25 cellular contexts compared by ENCODE assay signal in genomic region chr1:57696041-57696440, GRCh38.
DNase-seq lines count a peak whose midpoint lies in the region; ATAC-seq and TF ChIP-seq lines count a peak whose summit lies in the region.
"Had no signal": no experiment of that assay in that cellular context is flagged by ENCODE, and none has a peak within 500 bp of the region (broad histone marks: within the 10 kb centered on the region; RNA-seq: fewer than 3 reads in every experiment).

No MANE protein-coding gene starts in this region.

- no peak for TF ChIP-seq EP300 in neural cell (conservative IDR thresholded peaks at IDR 0.05; ENCODE audit: poor library complexity, severe bottlenecking)
- TF ChIP-seq EP300 in SK-N-SH (IDR thresholded peaks at IDR 0.05; ENCODE audit: borderline replicate concordance in 1 of 2, low read depth in 1 of 2, low read length in 1 of 2) = no peak

- H4K20me1 ChIP-seq in neural cell (ENCODE audit: insufficient read depth) (no peaks in the 10 kb centered on the region), SK-N-SH (ENCODE audit: insufficient read depth) (no peaks in the 10 kb centered on the region)
- H4K20me1 ChIP-seq: BLaER1 had no signal

- no peak overlapping the region for H3K14ac ChIP-seq in trophoblast cell (ENCODE audit: low read length)

- TF ChIP-seq RAD21 in neural cell (conservative IDR thresholded peaks at IDR 0.05) = no peak
- no peak for TF ChIP-seq RAD21 in SK-N-SH (IDR thresholded peaks at IDR 0.05; ENCODE audit: low read length)

- no peak for TF ChIP-seq CTCF in endodermal cell (conservative IDR thresholded peaks at IDR 0.05)
- no peak for TF ChIP-seq CTCF in neural cell (IDR thresholded peaks at IDR 0.05; ENCODE audit: poor library complexity, severe bottlenecking)
- no peak for TF ChIP-seq CTCF in SK-N-SH (IDR thresholded peaks at IDR 0.05)
- TF ChIP-seq CTCF in A673 (conservative IDR thresholded peaks at IDR 0.05; ENCODE audit: low read depth, low read length) = no peak

- H3K9me3 Mint-ChIP-seq in endodermal cell = peaks cover 32% of the 10 kb centered on the region

- H4K91ac ChIP-seq in trophoblast cell (ENCODE audit: low read depth, low read length) = no peak overlapping the region

- H2BK5ac ChIP-seq in trophoblast cell (ENCODE audit: low read depth, low read length, poor library complexity) = no peak overlapping the region

- intact Hi-C loops in A673 (cut with micrococcal nuclease; ENCODE audit: unreplicated experiment) = no loop called here

- no peaks in the 10 kb centered on the region for H3K27me3 ChIP-seq in endodermal cell (ENCODE audit: control insufficient read depth, insufficient read depth, low read length, poor library complexity, severe bottlenecking)
- no peaks in the 10 kb centered on the region for H3K27me3 ChIP-seq in neural cell (ENCODE audit: insufficient read depth, low read depth, low read length)
- no peaks in the 10 kb centered on the region for H3K27me3 ChIP-seq in trophoblast cell (ENCODE audit: insufficient read depth, low read length)
- H3K27me3 ChIP-seq in SK-N-SH (ENCODE audit: insufficient read depth) = no peaks in the 10 kb centered on the region
- no peaks in the 10 kb centered on the region for H3K27me3 ChIP-seq in A673 (replicated peaks; ENCODE audit: insufficient read depth, low read depth, low read length, poor library complexity)
- H3K27me3 ChIP-seq: BE2C, BLaER1 had no signal

- H3K18ac ChIP-seq in trophoblast cell (ENCODE audit: low read length) = no peak overlapping the region

- H3K27ac ChIP-seq in endodermal cell (ENCODE audit: low read depth, low read length) = no peak overlapping the region
- H3K27ac ChIP-seq in neural cell (ENCODE audit: low read length) = no peak overlapping the region
- H3K27ac ChIP-seq in trophoblast cell (ENCODE audit: low read depth, low read length) = no peak overlapping the region
- no peak overlapping the region for H3K27ac ChIP-seq in SK-N-SH (ENCODE audit: low read depth in 2 of 2, low read length in 1 of 2)
- H3K27ac ChIP-seq in A673 (ENCODE audit: low read depth, low read length, poor library complexity, severe bottlenecking) = no peak overlapping the region
- H3K27ac ChIP-seq: 22Rv1, A549, BLaER1 had no signal

- 56% methylated on average over 2 of the region's 2 CpGs; no CpG with 5 or more reads in 1 of the 2 experiments for WGBS in endodermal cell (ENCODE audit: insufficient coverage in 1 of 2, insufficient read length in 1 of 2), 2 experiments
- no CpG with 5 or more reads among the region's 2 CpGs for WGBS in trophoblast cell (ENCODE audit: extremely low coverage, insufficient coverage, insufficient read length)
- WGBS in SK-N-SH (ENCODE audit: low lambda C conversion rate) = 23% methylated on average over 2 of the region's 2 CpGs

- ATAC-seq in GM18909 (IDR thresholded peaks at IDR 0.05; ENCODE audit: poor library complexity, unreplicated experiment) = no peak
- ATAC-seq: A549, GM12878 had no signal

- CTCF ChIA-PET in SK-N-SH (lab: Yijun Ruan, JAX) = no interaction called here
- CTCF ChIA-PET in A673 (lab: Charles Lee) = no interaction called here

- POLR2A ChIA-PET in SK-N-SH (lab: Yijun Ruan, JAX) (no interaction called here), A673 (lab: Charles Lee; ENCODE audit: low non-redundant PET) (no interaction called here)

- H3K4me2 ChIP-seq in neural cell (ENCODE audit: low read length) (no peak overlapping the region), trophoblast cell (ENCODE audit: low read length) (no peak overlapping the region), SK-N-SH (no peak overlapping the region)
- H3K4me2 ChIP-seq: A549, BLaER1 had no signal

- H3K4ac ChIP-seq in trophoblast cell (ENCODE audit: low read depth, low read length) = no peak overlapping the region

- no peak overlapping the region for H3K23ac ChIP-seq in trophoblast cell (ENCODE audit: low read length)

- H3K9ac ChIP-seq in endodermal cell (ENCODE audit: extremely low read depth, low read length, poor library complexity, severe bottlenecking) = no peak overlapping the region
- H3K9ac ChIP-seq in neural cell (ENCODE audit: low read length) = no peak overlapping the region
- H3K9ac ChIP-seq in trophoblast cell (ENCODE audit: low read length) = no peak overlapping the region
- H3K9ac ChIP-seq in SK-N-SH = no peak overlapping the region
- H3K9ac ChIP-seq: BLaER1 had no signal

- H3K27ac Mint-ChIP-seq in endodermal cell = no peak overlapping the region
- H3K27ac Mint-ChIP-seq: CD14-positive monocyte; CD4-positive, alpha-beta memory T cell; CD4-positive, CD25-positive, alpha-beta regulatory T cell; CD8-positive, alpha-beta memory T cell had no signal

- H2BK120ac ChIP-seq in trophoblast cell (ENCODE audit: insufficient read depth, low read length, poor library complexity) = no peak overlapping the region

- H3K4me1 Mint-ChIP-seq in endodermal cell = peaks cover 21% of the 10 kb centered on the region
- H3K4me1 Mint-ChIP-seq: CD14-positive monocyte; CD4-positive, alpha-beta memory T cell; CD4-positive, CD25-positive, alpha-beta regulatory T cell; CD8-positive, alpha-beta memory T cell had no signal

- H3K9me2 ChIP-seq in neural cell (ENCODE audit: insufficient read depth, low read length) (no peaks in the 10 kb centered on the region), SK-N-SH (no peaks in the 10 kb centered on the region)

- H2AK5ac ChIP-seq in trophoblast cell (ENCODE audit: low read length) = no peak overlapping the region

- H3K9me3 ChIP-seq in endodermal cell (ENCODE audit: control insufficient read depth, low read length) (peaks cover 24% of the 10 kb centered on the region), neural cell (ENCODE audit: low read length) (no peaks in the 10 kb centered on the region), trophoblast cell (ENCODE audit: insufficient read depth, low read depth, low read length) (peaks cover 2% of the 10 kb centered on the region), SK-N-SH (no peaks in the 10 kb centered on the region), A673 (ENCODE audit: low read depth, low read length, poor library complexity, severe bottlenecking) (peaks cover 14% of the 10 kb centered on the region)
- H3K9me3 ChIP-seq: A549, BE2C had no signal

- H4K8ac ChIP-seq in trophoblast cell (ENCODE audit: low read depth, low read length) = no peak overlapping the region

- H3K36me3 ChIP-seq in endodermal cell (ENCODE audit: control insufficient read depth, insufficient read depth, low read length) = no peaks in the 10 kb centered on the region
- no peaks in the 10 kb centered on the region for H3K36me3 ChIP-seq in neural cell (ENCODE audit: insufficient read depth, low read length)
- H3K36me3 ChIP-seq in trophoblast cell (ENCODE audit: control insufficient read depth in 1 of 2, insufficient read depth in 2 of 2, low read length in 2 of 2) = no peaks in the 10 kb centered on the region
- H3K36me3 ChIP-seq in SK-N-SH (replicated peaks in 1 of 2; ENCODE audit: control insufficient read depth in 1 of 2, insufficient read depth in 2 of 2, low read length in 1 of 2) = no peaks in the 10 kb centered on the region
- no peaks in the 10 kb centered on the region for H3K36me3 ChIP-seq in A673 (ENCODE audit: insufficient read depth, low read length, poor library complexity, severe bottlenecking)
- H3K36me3 ChIP-seq: BE2C, BLaER1 had no signal

- H3K36me3 Mint-ChIP-seq in endodermal cell (ENCODE audit: low read depth) = no peaks in the 10 kb centered on the region
- H3K36me3 Mint-ChIP-seq: CD14-positive monocyte; CD4-positive, alpha-beta memory T cell; CD4-positive, CD25-positive, alpha-beta regulatory T cell had no signal

- no peaks in the 10 kb centered on the region for H3K79me1 ChIP-seq in trophoblast cell (ENCODE audit: low read length)

- no peak for DNase-seq in endodermal cell
- peak; percentile 23 to 59 for DNase-seq in trophoblast cell
- no peak for DNase-seq in SK-N-SH
- no peak for DNase-seq in A673 (ENCODE audit: low spot score)
- DNase-seq: ACHN; BE2C; C1 segment of cervical spinal cord; CD4-positive, alpha-beta memory T cell; CD4-positive, CD25-positive, alpha-beta regulatory T cell; CD8-positive, alpha-beta memory T cell; COR-L47; DMS 273 treated with DMSO at 0.1 percent for 48 hours; DMS153; DMS53; DMS79; DND-41; EL; GDM1 had no signal

- H3F3A ChIP-seq in neural cell (ENCODE audit: insufficient read depth, low read length, poor library complexity, severe bottlenecking) (no peaks in the 10 kb centered on the region), SK-N-SH (replicated peaks; ENCODE audit: insufficient read depth) (no peaks in the 10 kb centered on the region)

- H3K79me2 ChIP-seq in neural cell (replicated peaks; ENCODE audit: insufficient read depth, low read length) (no peaks in the 10 kb centered on the region), trophoblast cell (ENCODE audit: control insufficient read depth, insufficient read depth, low read length, poor library complexity) (no peaks in the 10 kb centered on the region), SK-N-SH (ENCODE audit: insufficient read depth) (no peaks in the 10 kb centered on the region)

- H3K4me3 ChIP-seq in endodermal cell (ENCODE audit: low read length) (peak overlapping the region; percentile 36), neural cell (ENCODE audit: low read length) (peak overlapping the region; percentile 25), trophoblast cell (ENCODE audit: low read depth, low read length) (no peak overlapping the region), SK-N-SH (ENCODE audit: low read depth in 2 of 2, low read length in 1 of 2) (no peak overlapping the region), A673 (ENCODE audit: low read depth, low read length, poor library complexity, severe bottlenecking) (no peak overlapping the region)
- H3K4me3 ChIP-seq: A549, BLaER1, GM12878 had no signal

- no peak overlapping the region for H2BK12ac ChIP-seq in trophoblast cell (ENCODE audit: low read length)

- BruUV-seq in A673 (replicated peaks; lab: Mats Ljungman, UMichigan) = no TSS peak

- H3K4me1 ChIP-seq in endodermal cell (ENCODE audit: control insufficient read depth, insufficient read depth, low read length) (peaks cover 12% of the 10 kb centered on the region), trophoblast cell (ENCODE audit: control insufficient read depth in 1 of 2, insufficient read depth in 2 of 2, low read length in 2 of 2) (peaks cover 0 to 2% of the 10 kb centered on the region in 2 experiments), SK-N-SH (ENCODE audit: control insufficient read depth in 1 of 2, insufficient read depth in 2 of 2, low read depth in 1 of 2, low read length in 1 of 2) (no peaks in the 10 kb centered on the region), A673 (ENCODE audit: insufficient read depth, low read length, poor library complexity, severe bottlenecking) (peaks cover 5% of the 10 kb centered on the region)
- H3K4me1 ChIP-seq: A549, BE2C, BLaER1 had no signal

- no peak overlapping the region for H2AFZ ChIP-seq in neural cell (ENCODE audit: low read depth, low read length)
- no peak overlapping the region for H2AFZ ChIP-seq in trophoblast cell (ENCODE audit: insufficient read depth, low read length, poor library complexity)
- no peak overlapping the region for H2AFZ ChIP-seq in SK-N-SH (ENCODE audit: low read depth)

- peaks cover 23% of the 10 kb centered on the region for H3K27me3 Mint-ChIP-seq in endodermal cell (ENCODE audit: insufficient read depth)
- H3K27me3 Mint-ChIP-seq: CD4-positive, CD25-positive, alpha-beta regulatory T cell had no signal

- no peak overlapping the region for H3K4me3 Mint-ChIP-seq in endodermal cell
- H3K4me3 Mint-ChIP-seq: CD14-positive monocyte; CD4-positive, alpha-beta memory T cell; CD4-positive, CD25-positive, alpha-beta regulatory T cell; CD8-positive, alpha-beta memory T cell had no signal

- H4K12ac ChIP-seq in trophoblast cell (ENCODE audit: low read depth, low read length) = no peak overlapping the region

Comparison
In these comparisons a context has a peak if more than half of its experiments do, and no peak if none do; other contexts are left out.
1. DNase-seq: peak in trophoblast cell (2 of 2); none in endodermal cell (single experiment), SK-N-SH (single experiment) and A673 (single experiment).
2. H3K4me3 ChIP-seq: peak in endodermal cell (single experiment) and neural cell (single experiment); none in trophoblast cell (single experiment), SK-N-SH (0 of 2) and A673 (single experiment).